ENCODE assay signal across 8 cellular contexts in the genomic region with DNA sequence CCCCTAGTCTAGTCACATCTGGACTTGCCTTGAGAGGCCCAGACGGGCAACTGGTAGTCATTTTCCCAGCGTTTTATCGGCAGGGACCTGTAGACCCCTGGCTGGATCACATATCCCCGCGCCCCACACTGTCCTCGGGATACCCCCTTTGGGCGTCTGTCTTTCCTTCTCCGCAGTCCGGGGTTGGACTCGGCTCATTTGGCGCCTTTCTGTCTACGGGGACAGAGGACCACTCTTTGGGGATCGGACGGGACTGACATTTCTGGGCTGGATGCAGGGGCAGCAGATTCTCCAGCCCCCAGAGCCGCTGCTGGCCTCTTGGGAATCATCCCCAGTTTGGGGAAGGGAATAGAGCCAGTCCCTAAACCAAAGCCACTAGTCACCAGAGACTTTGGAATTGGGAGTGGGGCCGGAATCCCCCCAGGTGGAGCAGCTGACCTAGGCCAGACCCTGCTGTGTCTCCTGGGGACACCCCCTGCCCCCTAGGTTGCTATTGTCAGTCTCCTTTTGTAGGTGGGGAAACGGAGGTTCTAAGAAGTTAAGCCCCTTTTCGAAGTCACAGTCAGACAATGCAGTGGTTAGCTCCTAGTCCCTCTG. TPM values are rescaled to one million over a fixed set of nuclear protein-coding genes. Genes with fewer than 3 reads are reported as not detected.
A peak's percentile ranks its signal among the peaks of the same experiment; 100 is the strongest.
DNase-seq lines count a peak whose midpoint lies in the region; ATAC-seq, FAIRE-seq and TF ChIP-seq lines count a peak whose summit lies in the region.

No MANE protein-coding gene starts in this region.

- H3F3A ChIP-seq in OCI-LY1 (ENCODE audit: insufficient read depth, low read length) = no peaks in the 10 kb centered on the region

- no peaks in the 10 kb centered on the region for H3K79me2 ChIP-seq in OCI-LY1 (ENCODE audit: insufficient read depth, low read length)

- H3K27ac ChIP-seq in OCI-LY1 (ENCODE audit: low read depth, low read length, poor library complexity, severe bottlenecking) (no peak overlapping the region), neutrophil (peak overlapping the region; percentile 80)

- TF ChIP-seq CTCF in OCI-LY1 (IDR thresholded peaks at IDR 0.05; ENCODE audit: low read length) = no peak
- no peak for TF ChIP-seq CTCF in epithelial cell of esophagus (IDR thresholded peaks at IDR 0.05; ENCODE audit: insufficient read depth, low read depth, low read length, missing control alignments)
- TF ChIP-seq CTCF in neutrophil (IDR thresholded peaks at IDR 0.05) = no peak

- ATAC-seq in GM19324 (IDR thresholded peaks at IDR 0.05; ENCODE audit: low FRiP score, unreplicated experiment) = peak; percentile 7

- H3K4me1 ChIP-seq in OCI-LY1 (ENCODE audit: insufficient read depth, low read length, severe bottlenecking) = peaks cover 21% of the 10 kb centered on the region
- peaks cover 30 to 45% of the 10 kb centered on the region in 2 experiments for H3K4me1 ChIP-seq in neutrophil (ENCODE audit: control insufficient read depth in 1 of 2, insufficient read depth in 1 of 2, low read depth in 1 of 2, low read length in 1 of 2)

- H2AFZ ChIP-seq in OCI-LY1 (ENCODE audit: low read length) = peak overlapping the region; percentile 40; the same call in 1 of the 2 replicates

- DNase-seq in epithelial cell of esophagus (ENCODE audit: low read depth) (no peak), frontal cortex (ENCODE audit: low spot score in 2 of 2) (no peak), CD1c-positive myeloid dendritic cell (ENCODE audit: extremely low spot score) (no peak), AML-193 (lab: John Stamatoyannopoulos, UW) (no peak), NCI-H526 (lab: John Stamatoyannopoulos, UW) (no peak)

- H3K36me3 ChIP-seq in OCI-LY1 (ENCODE audit: insufficient read depth, low read length) (no peaks in the 10 kb centered on the region), neutrophil (no peaks in the 10 kb centered on the region)

- peak overlapping the region; percentile 86 for H3K9ac ChIP-seq in OCI-LY1 (ENCODE audit: low read length)

- H3K9me3 ChIP-seq in OCI-LY1 (ENCODE audit: low read length) = no peaks in the 10 kb centered on the region
- no peaks in the 10 kb centered on the region for H3K9me3 ChIP-seq in neutrophil

- H3K4me3 ChIP-seq in OCI-LY1 (ENCODE audit: low read depth, low read length, poor library complexity, severe bottlenecking) (peak overlapping the region; percentile 84), epithelial cell of esophagus (ENCODE audit: low read length) (peak overlapping the region; percentile 75), neutrophil (ENCODE audit: low read depth in 1 of 2, low read length in 1 of 2) (peak overlapping the region; percentile 81 to 97)

- no peak for FAIRE-seq in frontal cortex (lab: Jason Lieb, UNC)

- H3K4me2 ChIP-seq in OCI-LY1 (ENCODE audit: low read length) = peak overlapping the region; percentile 99

- H3K27me3 ChIP-seq in OCI-LY1 (ENCODE audit: insufficient read depth, low read length) (no peaks in the 10 kb centered on the region; the same call in 1 of the 2 replicates), neutrophil (no peaks in the 10 kb centered on the region)

- no peaks in the 10 kb centered on the region for H3K9me2 ChIP-seq in OCI-LY1 (ENCODE audit: low read depth, low read length)

- H4K20me1 ChIP-seq in OCI-LY1 (ENCODE audit: insufficient read depth, low read length) = no peaks in the 10 kb centered on the region

RNA-seq across cellular contexts. Expression of a gene that starts 0.7 kb away (rescaled TPM):
- 8.6 TPM for total RNA-seq in frontal cortex
